ENCODE assay signal across 25 cellular contexts in the genomic region with DNA sequence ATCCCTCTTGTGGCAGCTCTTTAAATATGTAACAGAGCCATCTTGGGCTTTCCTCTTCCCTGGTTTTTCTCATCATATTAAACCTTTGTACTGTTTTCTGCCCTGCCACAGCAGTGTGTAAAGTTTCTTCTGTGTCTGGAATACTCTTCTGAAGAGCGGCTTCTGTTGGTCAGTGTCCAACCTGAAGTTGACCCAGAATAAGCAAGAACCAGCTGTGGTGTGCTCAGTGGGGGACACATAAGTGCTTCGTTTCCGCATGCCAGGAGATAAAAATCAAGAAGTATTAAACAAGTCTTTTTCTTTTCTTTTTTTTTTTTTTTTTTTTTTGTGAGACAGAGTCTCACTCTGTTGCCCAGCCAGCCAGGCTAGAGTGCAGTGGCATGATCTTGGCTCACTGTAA.
DNase-seq lines count a peak whose midpoint lies in the region; ATAC-seq, FAIRE-seq and TF ChIP-seq lines count a peak whose summit lies in the region.
"Had no signal": no experiment of that assay in that cellular context is flagged by ENCODE, and none has a peak within 500 bp of the region (broad histone marks: within the 10 kb centered on the region; RNA-seq: fewer than 3 reads in every experiment).

No MANE protein-coding gene starts in this region.

- no peaks in the 10 kb centered on the region for H3K4me1 Mint-ChIP-seq in WTC11
- H3K4me1 Mint-ChIP-seq: CD4-positive, CD25-positive, alpha-beta regulatory T cell; CD8-positive, alpha-beta memory T cell had no signal

- no peaks in the 10 kb centered on the region for H3K4me1 ChIP-seq in transverse colon
- H3K4me1 ChIP-seq: BE2C had no signal

- TF ChIP-seq POLR2A in GM12891 (IDR thresholded peaks at IDR 0.05; ENCODE audit: low read depth, low read length) (no peak), transverse colon (IDR thresholded peaks at IDR 0.05) (no peak)

- intact Hi-C loops in transverse colon (cut with DNase I; ENCODE audit: low total_unique reads) = no loop called here

- peak overlapping the region; percentile 34; the same call in 1 of the 2 replicates for H3K27ac Mint-ChIP-seq in WTC11
- H3K27ac Mint-ChIP-seq: CD4-positive, CD25-positive, alpha-beta regulatory T cell; CD8-positive, alpha-beta memory T cell; HFFc6 had no signal

- in situ Hi-C loops in transverse colon (cut with MboI; ENCODE audit: low pct_ligation_motif_present in 1 of 4, low pct_unique_long_range_greater_than_20kb in 1 of 4, low sequenced_read_pairs in 3 of 4) = no loop called here

- H3K9me3 ChIP-seq in transverse colon = no peaks in the 10 kb centered on the region
- H3K9me3 ChIP-seq: BE2C had no signal

- no peak for ATAC-seq in WTC11
- ATAC-seq: HCT116 had no signal

- POLR2A ChIA-PET in WTC11 (lab: Charles Lee) = interaction anchor here (0.7 kb wide), 1 partner anchor 44 kb away, joined by 3 read pairs; no protein-coding TSS in a partner anchor

- TF ChIP-seq CTCF in WTC11 (IDR thresholded peaks at IDR 0.05) (no peak), transverse colon (IDR thresholded peaks at IDR 0.05) (no peak)

- no peak for TF ChIP-seq EP300 in transverse colon (IDR thresholded peaks at IDR 0.05; ENCODE audit: low read depth)

- no peaks in the 10 kb centered on the region for H3K36me3 Mint-ChIP-seq in WTC11
- H3K36me3 Mint-ChIP-seq: CD4-positive, CD25-positive, alpha-beta regulatory T cell; CD8-positive, alpha-beta memory T cell had no signal

- peak; percentile 29 for FAIRE-seq in endometrium (lab: Jason Lieb, UNC)
- no peak for FAIRE-seq in GM12891 (lab: Jason Lieb, UNC)
- FAIRE-seq: A204.1, G401.6, GM12892, GM18507, HTR-8/SVneo had no signal

- WGBS in transverse colon (ENCODE audit: low coverage in 1 of 2), 2 donors = 70 to 75% methylated on average over 3 of the region's 3 CpGs

- no peaks in the 10 kb centered on the region for H3K27me3 Mint-ChIP-seq in WTC11 (ENCODE audit: low read depth)
- H3K27me3 Mint-ChIP-seq: CD4-positive, CD25-positive, alpha-beta regulatory T cell had no signal

- no peak overlapping the region for H3K4me3 Mint-ChIP-seq in WTC11
- H3K4me3 Mint-ChIP-seq: CD4-positive, CD25-positive, alpha-beta regulatory T cell; CD8-positive, alpha-beta memory T cell; HFFc6 had no signal

- no peaks in the 10 kb centered on the region for H3K27me3 ChIP-seq in transverse colon

- CTCF ChIA-PET in WTC11 (lab: Charles Lee) = interaction anchor here (0.7 to 1.5 kb wide), 2 partner anchors 57 to 315 kb away, joined by 3 to 4 read pairs; no protein-coding TSS in a partner anchor

- peaks cover 4% of the 10 kb centered on the region for H3K9me3 Mint-ChIP-seq in WTC11
- H3K9me3 Mint-ChIP-seq: CD8-positive, alpha-beta memory T cell; HFFc6 had no signal

- no peak overlapping the region for H3K4me3 ChIP-seq in transverse colon

- no peak overlapping the region for H3K27ac ChIP-seq in transverse colon

- H3K36me3 ChIP-seq in transverse colon = no peaks in the 10 kb centered on the region
- H3K36me3 ChIP-seq: BE2C had no signal

- DNase-seq in WTC11 (ENCODE audit: low spot score) = no peak
- DNase-seq in smooth muscle cell of the brain vasculature (ENCODE audit: low read depth, low spot score) = peak; percentile 40
- DNase-seq in GM12891 (ENCODE audit: insufficient read length, low spot score) = no peak
- no peak for DNase-seq in T-helper 9 cell
- DNase-seq in transverse colon = no peak
- DNase-seq: ACHN; BE2C; C1 segment of cervical spinal cord; CD4-positive, CD25-positive, alpha-beta regulatory T cell; CD8-positive, alpha-beta memory T cell; COR-L47; DMS 273 treated with DMSO at 0.1 percent for 48 hours; DMS53; DND-41; GOT3; H7; HFFc6; IMR-90 had no signal

TF ChIP-seq in WTC11, 78 proteins besides CTCF, POLR2A, EP300 and RAD21 (continues in another document):
- TF ChIP-seq, protein P1, sequence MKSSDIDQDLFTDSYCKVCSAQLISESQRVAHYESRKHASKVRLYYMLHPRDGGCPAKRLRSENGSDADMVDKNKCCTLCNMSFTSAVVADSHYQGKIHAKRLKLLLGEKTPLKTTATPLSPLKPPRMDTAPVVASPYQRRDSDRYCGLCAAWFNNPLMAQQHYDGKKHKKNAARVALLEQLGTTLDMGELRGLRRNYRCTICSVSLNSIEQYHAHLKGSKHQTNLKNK (CRISPR knock-in tag; IDR thresholded peaks at IDR 0.05) = no peak
- no peak for TF ChIP-seq NFE2L1 (CRISPR knock-in tag; IDR thresholded peaks at IDR 0.05)
- TF ChIP-seq, protein P2, sequence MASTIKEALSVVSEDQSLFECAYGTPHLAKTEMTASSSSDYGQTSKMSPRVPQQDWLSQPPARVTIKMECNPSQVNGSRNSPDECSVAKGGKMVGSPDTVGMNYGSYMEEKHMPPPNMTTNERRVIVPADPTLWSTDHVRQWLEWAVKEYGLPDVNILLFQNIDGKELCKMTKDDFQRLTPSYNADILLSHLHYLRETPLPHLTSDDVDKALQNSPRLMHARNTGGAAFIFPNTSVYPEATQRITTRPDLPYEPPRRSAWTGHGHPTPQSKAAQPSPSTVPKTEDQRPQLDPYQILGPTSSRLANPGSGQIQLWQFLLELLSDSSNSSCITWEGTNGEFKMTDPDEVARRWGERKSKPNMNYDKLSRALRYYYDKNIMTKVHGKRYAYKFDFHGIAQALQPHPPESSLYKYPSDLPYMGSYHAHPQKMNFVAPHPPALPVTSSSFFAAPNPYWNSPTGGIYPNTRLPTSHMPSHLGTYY (CRISPR knock-in tag; IDR thresholded peaks at IDR 0.05) = no peak
- TF ChIP-seq, protein P3, sequence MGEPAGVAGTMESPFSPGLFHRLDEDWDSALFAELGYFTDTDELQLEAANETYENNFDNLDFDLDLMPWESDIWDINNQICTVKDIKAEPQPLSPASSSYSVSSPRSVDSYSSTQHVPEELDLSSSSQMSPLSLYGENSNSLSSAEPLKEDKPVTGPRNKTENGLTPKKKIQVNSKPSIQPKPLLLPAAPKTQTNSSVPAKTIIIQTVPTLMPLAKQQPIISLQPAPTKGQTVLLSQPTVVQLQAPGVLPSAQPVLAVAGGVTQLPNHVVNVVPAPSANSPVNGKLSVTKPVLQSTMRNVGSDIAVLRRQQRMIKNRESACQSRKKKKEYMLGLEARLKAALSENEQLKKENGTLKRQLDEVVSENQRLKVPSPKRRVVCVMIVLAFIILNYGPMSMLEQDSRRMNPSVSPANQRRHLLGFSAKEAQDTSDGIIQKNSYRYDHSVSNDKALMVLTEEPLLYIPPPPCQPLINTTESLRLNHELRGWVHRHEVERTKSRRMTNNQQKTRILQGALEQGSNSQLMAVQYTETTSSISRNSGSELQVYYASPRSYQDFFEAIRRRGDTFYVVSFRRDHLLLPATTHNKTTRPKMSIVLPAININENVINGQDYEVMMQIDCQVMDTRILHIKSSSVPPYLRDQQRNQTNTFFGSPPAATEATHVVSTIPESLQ (CRISPR knock-in tag; IDR thresholded peaks at IDR 0.05) = no peak
- TF ChIP-seq GRHL2 (CRISPR knock-in tag; IDR thresholded peaks at IDR 0.05; ENCODE audit: insufficient replicate concordance, severe bottlenecking) = no peak
- TF ChIP-seq, protein P4, sequence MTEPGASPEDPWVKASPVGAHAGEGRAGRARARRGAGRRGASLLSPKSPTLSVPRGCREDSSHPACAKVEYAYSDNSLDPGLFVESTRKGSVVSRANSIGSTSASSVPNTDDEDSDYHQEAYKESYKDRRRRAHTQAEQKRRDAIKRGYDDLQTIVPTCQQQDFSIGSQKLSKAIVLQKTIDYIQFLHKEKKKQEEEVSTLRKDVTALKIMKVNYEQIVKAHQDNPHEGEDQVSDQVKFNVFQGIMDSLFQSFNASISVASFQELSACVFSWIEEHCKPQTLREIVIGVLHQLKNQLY (CRISPR knock-in tag; IDR thresholded peaks at IDR 0.05) = no peak

TF ChIP-seq in GM12891, 5 proteins besides CTCF, POLR2A, EP300 and RAD21:
- TF ChIP-seq POLR2AphosphoS5 (IDR thresholded peaks at IDR 0.05; ENCODE audit: low read depth, low read length) = no peak
- TF ChIP-seq POU2F2 (IDR thresholded peaks at IDR 0.05; ENCODE audit: low read depth, low read length) = no peak
- TF ChIP-seq PAX5 (IDR thresholded peaks at IDR 0.05; ENCODE audit: insufficient read depth, low read length, severe bottlenecking) = no peak
- TF ChIP-seq SPI1 (IDR thresholded peaks at IDR 0.05; ENCODE audit: low read depth, low read length) = no peak
- no peak for TF ChIP-seq TAF1 (IDR thresholded peaks at IDR 0.05; ENCODE audit: low read depth, low read length)
